ENCODE assay signal across 22 cellular contexts in genomic region chr7:151119902-151120301, GRCh38. TPM values are rescaled to one million over a fixed set of nuclear protein-coding genes. Genes with fewer than 3 reads are reported as not detected.
A peak's percentile ranks its signal among the peaks of the same experiment; 100 is the strongest.
DNase-seq lines count a peak whose midpoint lies in the region; ATAC-seq and TF ChIP-seq lines count a peak whose summit lies in the region.
"Had no signal": no experiment of that assay in that cellular context is flagged by ENCODE, and none has a peak within 500 bp of the region (broad histone marks: within the 10 kb centered on the region; RNA-seq: fewer than 3 reads in every experiment).

No MANE protein-coding gene starts in this region.

- H2BK15ac ChIP-seq in IMR-90 (ENCODE audit: low read depth, low read length) = no peak overlapping the region

- no peak overlapping the region for H2BK20ac ChIP-seq in IMR-90 (ENCODE audit: low read depth, low read length)

- H3K18ac ChIP-seq in IMR-90 (ENCODE audit: low read depth, low read length) = no peak overlapping the region

- H3K23ac ChIP-seq in IMR-90 (ENCODE audit: low read depth, low read length) = no peak overlapping the region

- H3K27ac ChIP-seq in IMR-90 (ENCODE audit: insufficient read depth, low read length) = no peak overlapping the region
- peak overlapping the region; percentile 68 for H3K27ac ChIP-seq in angular gyrus (ENCODE audit: low read depth, low read length)

- dilution Hi-C loops in IMR-90 (cut with HindIII; ENCODE audit: low sequenced_read_pairs, unreplicated experiment) = no loop called here

- intact Hi-C loops in IMR-90 (cut with micrococcal nuclease) = loop anchor here (5.0 kb wide), 1 partner anchor 182 kb away; no protein-coding TSS in a partner anchor
- intact Hi-C loops in head of caudate nucleus (cut with DNase I) = loop anchor here (5.0 kb wide), 1 partner anchor 107 kb away; the partner anchor contains the start of gene ABCF2

- H2AFZ ChIP-seq in IMR-90 (replicated peaks; ENCODE audit: low read length, poor library complexity) = no peak overlapping the region
- H2AFZ ChIP-seq: GM23338 had no signal

- TF ChIP-seq CTCF in IMR-90 (conservative IDR thresholded peaks at IDR 0.05; ENCODE audit: low read depth, low read length) = no peak

- H3K36me3 ChIP-seq in IMR-90 (ENCODE audit: control insufficient read depth, insufficient read depth, low read length) = peaks cover 65% of the 10 kb centered on the region

- BruUV-seq in IMR-90 (replicated peaks; lab: Mats Ljungman, UMichigan) = no TSS peak

- no peak overlapping the region for H3K14ac ChIP-seq in IMR-90 (replicated peaks; ENCODE audit: low read depth, low read length)

- H2AK5ac ChIP-seq in IMR-90 (ENCODE audit: low read depth, low read length) = no peak overlapping the region

- no peak overlapping the region for H3K4me3 ChIP-seq in IMR-90 (ENCODE audit: insufficient read depth, low read depth, low read length)
- H3K4me3 ChIP-seq: GM23338, HAP-1 had no signal

- no peaks in the 10 kb centered on the region for H3K27me3 ChIP-seq in IMR-90 (ENCODE audit: control insufficient read depth, insufficient read depth, low read length)

- ATAC-seq in IMR-90 (ENCODE audit: low read depth) (no peak), GM18873 (IDR thresholded peaks at IDR 0.05; ENCODE audit: low FRiP score, unreplicated experiment) (no peak)
- ATAC-seq: GM23338, Panc1 had no signal

- no peak overlapping the region for H4K5ac ChIP-seq in IMR-90 (ENCODE audit: low read depth, low read length)

- peak overlapping the region; percentile 63 for H2AK9ac ChIP-seq in IMR-90 (replicated peaks; ENCODE audit: low read depth, low read length, poor library complexity)

- no peaks in the 10 kb centered on the region for H3K9me3 ChIP-seq in IMR-90 (ENCODE audit: control insufficient read depth, insufficient read depth, low read length)
- H3K9me3 ChIP-seq: HAP-1 had no signal

- no peak overlapping the region for H3K4ac ChIP-seq in IMR-90 (ENCODE audit: low read depth, low read length)

- in situ Hi-C loops in IMR-90 (cut with MboI; ENCODE audit: low sequenced_read_pairs) = loop anchor here (10.0 to 25.0 kb wide), 2 partner anchors 185 to 333 kb away; no protein-coding TSS in a partner anchor

- H4K20me1 ChIP-seq in IMR-90 (ENCODE audit: insufficient read depth, low read length) = peaks cover 42% of the 10 kb centered on the region

- no peak overlapping the region for H4K8ac ChIP-seq in IMR-90 (ENCODE audit: low read depth in 2 of 2, low read length in 2 of 2)

- H3K4me1 ChIP-seq in IMR-90 (ENCODE audit: control insufficient read depth, insufficient read depth, low read length) = peaks cover 2% of the 10 kb centered on the region; the same call in 1 of the 2 replicates
- H3K4me1 ChIP-seq: HAP-1 had no signal

- no peaks in the 10 kb centered on the region for H3K9me1 ChIP-seq in IMR-90 (ENCODE audit: insufficient read depth, low read length)

- TF ChIP-seq POLR2A in IMR-90 (IDR thresholded peaks at IDR 0.05; ENCODE audit: low read depth, low read length) = no peak

- H4K91ac ChIP-seq in IMR-90 (ENCODE audit: insufficient read depth, low read depth, low read length) = no peak overlapping the region

- no peak overlapping the region for H3K56ac ChIP-seq in IMR-90 (ENCODE audit: extremely low read depth, insufficient read depth, low read length)

- DNase-seq in IMR-90 (no peak), head of caudate nucleus (peak in 23 of 42 donors; percentile 19 to 80 (median 56)), occipital lobe (lab: John Stamatoyannopoulos, UW) (peak; percentile 74), NCI-H524 treated with DMSO at 0.1 percent for 48 hours (lab: John Stamatoyannopoulos, UW) (no peak), NAMALWA (ENCODE audit: low spot score) (no peak), NCI-H1105 (lab: John Stamatoyannopoulos, UW) (no peak)
- DNase-seq: MV-4-11; NCI-H1694 treated with DMSO at 0.1 percent for 48 hours; NCI-H2081 treated with DMSO at 0.1 percent for 48 hours; NCI-H226; NCI-H510A treated with DMSO at 0.1 percent for 48 hours; NCI-H774; NK-92 treated with Interleukin-12 subunit alpha and Interleukin-12 subunit beta, amount 100 ng/mL, for 24 hours had no signal

- CTCF ChIA-PET in IMR-90 (lab: Yijun Ruan, JAX) = interaction anchor here (0.5 kb wide), 1 partner anchor 31 kb away, joined by 4 read pairs; no protein-coding TSS in a partner anchor

- 91% methylated on average over 15 of the region's 27 CpGs; no CpG with 5 or more reads in 1 of the 2 experiments for WGBS in IMR-90 (ENCODE audit: extremely low coverage in 2 of 2, insufficient read length in 1 of 2), 2 experiments

- no peak overlapping the region for H2BK5ac ChIP-seq in IMR-90 (ENCODE audit: low read depth, low read length, poor library complexity, severe bottlenecking)

- no peak for TF ChIP-seq RAD21 in IMR-90 (IDR thresholded peaks at IDR 0.05; ENCODE audit: low read length)

- no peak overlapping the region for H3K4me2 ChIP-seq in IMR-90 (ENCODE audit: low read depth, low read length)
- H3K4me2 ChIP-seq: GM23338 had no signal

- no peak overlapping the region for H3K9ac ChIP-seq in IMR-90 (ENCODE audit: low read depth, low read length)

- POLR2A ChIA-PET in IMR-90 (lab: Charles Lee; ENCODE audit: unreplicated experiment) = no interaction called here

- H3K79me1 ChIP-seq in IMR-90 (ENCODE audit: low read depth in 1 of 2, low read length in 2 of 2) = peaks cover 14 to 49% of the 10 kb centered on the region in 2 experiments

- H2BK120ac ChIP-seq in IMR-90 (ENCODE audit: low read depth, low read length) = no peak overlapping the region

TF ChIP-seq in IMR-90, 13 proteins besides CTCF, POLR2A, EP300 and RAD21:
- TF ChIP-seq MAZ (IDR thresholded peaks at IDR 0.05; ENCODE audit: borderline replicate concordance, low read depth, low read length) (no peak), SMC3 (IDR thresholded peaks at IDR 0.05; ENCODE audit: low read depth, low read length) (no peak), MXI1 (IDR thresholded peaks at IDR 0.05; ENCODE audit: borderline replicate concordance, low read depth, low read length) (no peak), BHLHE40 (IDR thresholded peaks at IDR 0.05; ENCODE audit: low read depth, low read length) (no peak), ELK1 (IDR thresholded peaks at IDR 0.05; ENCODE audit: borderline replicate concordance, low read depth, low read length) (no peak), CEBPB (IDR thresholded peaks at IDR 0.05; ENCODE audit: low read depth, low read length) (no peak), NFE2L2 (IDR thresholded peaks at IDR 0.05; ENCODE audit: low read depth, low read length) (no peak), MAFK (IDR thresholded peaks at IDR 0.05; ENCODE audit: low read depth, low read length) (no peak), FOS (IDR thresholded peaks at IDR 0.05; ENCODE audit: low read depth, low read length) (no peak), CHD1 (IDR thresholded peaks at IDR 0.05; ENCODE audit: low read depth, low read length) (no peak), RFX5 (IDR thresholded peaks at IDR 0.05; ENCODE audit: low read depth, low read length) (no peak), USF2 (IDR thresholded peaks at IDR 0.05; ENCODE audit: low read depth, low read length) (no peak), RCOR1 (IDR thresholded peaks at IDR 0.05; ENCODE audit: insufficient replicate concordance, low read length) (no peak)
TF ChIP-seq in IMR-90: peak in this region for 0.

RNA-seq across cellular contexts. Expression of gene AGAP3, which starts 33.6 kb away (rescaled TPM):
- total RNA-seq in IMR-90 (2012; rRNA removed) (33.3 and 35.3 TPM in 2 replicates), occipital lobe (85.6 TPM)
- 93.9 and 99.5 TPM in 2 replicates for polyA plus RNA-seq in IMR-90 (2012; rRNA removed)
- polyA plus RNA-seq in IMR-90 (2012; cell fraction: cytosol; rRNA removed) = 87.0 and 97.5 TPM in 2 replicates
- 301 and 531 TPM in 2 replicates for polyA plus RNA-seq in IMR-90 (2012; cell fraction: nucleus; rRNA removed; ENCODE audit: low replicate concordance)

RNA-seq across cellular contexts. Expression of gene TMUB1, which starts 36.6 kb away (rescaled TPM):
- total RNA-seq in IMR-90 (2012; rRNA removed) (6.8 and 7.8 TPM in 2 replicates), occipital lobe (9.7 TPM)
- polyA plus RNA-seq in IMR-90 (2012; rRNA removed) = 29.8 and 38.3 TPM in 2 replicates
- polyA plus RNA-seq in IMR-90 (2012; cell fraction: cytosol; rRNA removed) = 24.3 and 48.1 TPM in 2 replicates
- 34.7 and 60.3 TPM in 2 replicates for polyA plus RNA-seq in IMR-90 (2012; cell fraction: nucleus; rRNA removed; ENCODE audit: low replicate concordance)

RNA-seq across cellular contexts. Expression of gene FASTK, which starts 39.3 kb away (rescaled TPM):
- total RNA-seq in IMR-90 (2012; rRNA removed) = 41.9 and 53.8 TPM in 2 replicates
- 115 and 127 TPM in 2 replicates for polyA plus RNA-seq in IMR-90 (2012; rRNA removed)
- polyA plus RNA-seq in IMR-90 (2012; cell fraction: cytosol; rRNA removed) = 99.0 and 130 TPM in 2 replicates
- 430 and 1,164 TPM in 2 replicates for polyA plus RNA-seq in IMR-90 (2012; cell fraction: nucleus; rRNA removed; ENCODE audit: low replicate concordance)
- 30.7 TPM for total RNA-seq in occipital lobe

RNA-seq across cellular contexts. Expression of gene GBX1, which starts 47.6 kb away (rescaled TPM):
- total RNA-seq in IMR-90 (2012; rRNA removed) (not detected in 2 replicates), occipital lobe (not detected)
- polyA plus RNA-seq in IMR-90 (2012; rRNA removed) = not detected in 2 replicates
- polyA plus RNA-seq in IMR-90 (2012; cell fraction: cytosol; rRNA removed) = not detected in 2 replicates
- polyA plus RNA-seq in IMR-90 (2012; cell fraction: nucleus; rRNA removed; ENCODE audit: low replicate concordance) = not detected in 2 replicates
- total RNA-seq: Daoy, HT1080, M059J had no signal
- polyA plus RNA-seq: CD14-positive monocyte, GM23338 had no signal

Comparison
In these comparisons a context has a peak if more than half of its experiments do, and no peak if none do; other contexts are left out.
1. DNase-seq: peak in head of caudate nucleus (23 of 42) and occipital lobe (single experiment); none in IMR-90 (single experiment), NCI-H524 treated with DMSO at 0.1 percent for 48 hours (single experiment), NAMALWA (single experiment) and NCI-H1105 (single experiment).